23 cellular contexts compared by ENCODE assay signal in the genomic region with DNA sequence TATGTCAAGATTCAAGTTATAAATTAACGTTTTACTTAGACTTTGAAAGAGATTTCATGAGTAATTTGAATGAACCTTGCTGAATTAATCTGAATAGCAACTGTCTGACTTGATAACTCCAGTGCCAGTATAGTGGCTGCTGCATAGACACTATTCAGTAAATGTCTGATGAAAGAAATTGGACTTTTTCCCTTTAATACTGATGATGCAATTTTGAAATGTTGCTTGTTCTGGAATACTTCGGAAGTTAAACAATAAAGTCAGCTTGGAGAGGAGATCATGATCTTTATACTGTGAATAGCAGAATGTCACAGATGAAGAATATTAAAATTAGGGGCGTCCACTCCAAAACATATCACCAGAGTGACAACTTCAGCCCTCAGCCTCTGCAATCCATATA. TPM values are rescaled to one million over a fixed set of nuclear protein-coding genes. Genes with fewer than 3 reads are reported as not detected.
A peak's percentile ranks its signal among the peaks of the same experiment; 100 is the strongest.
DNase-seq lines count a peak whose midpoint lies in the region; ATAC-seq, FAIRE-seq and TF ChIP-seq lines count a peak whose summit lies in the region.
"Had no signal": no experiment of that assay in that cellular context is flagged by ENCODE, and none has a peak within 500 bp of the region (broad histone marks: within the 10 kb centered on the region; RNA-seq: fewer than 3 reads in every experiment).

No MANE protein-coding gene starts in this region.

- H3K9me3 ChIP-seq in adipocyte (ENCODE audit: control insufficient read depth, low read length) (no peaks in the 10 kb centered on the region), right lobe of liver (no peaks in the 10 kb centered on the region), left lung (peaks cover 0 to under 1% of the 10 kb centered on the region in 2 donors)
- H3K9me3 ChIP-seq: BE2C, Caco-2 had no signal

- intact Hi-C loops in right lobe of liver (cut with DNase I) (no loop called here), left lung (cut with DNase I) (no loop called here)

- H3K36me3 ChIP-seq in adipocyte (ENCODE audit: control insufficient read depth, insufficient read depth, low read length, severe bottlenecking) (peaks cover 29% of the 10 kb centered on the region), right lobe of liver (peaks cover 0 to 40% (median 2%) of the 10 kb centered on the region in 4 donors), left lung (peaks cover 0 to 44% of the 10 kb centered on the region in 2 donors)

- ATAC-seq in right lobe of liver = peak; percentile 53 to 81 (median 66)
- no peak for ATAC-seq in left lung
- ATAC-seq: GM23338, HCT116 had no signal

- H3K4me1 ChIP-seq in adipocyte (ENCODE audit: control insufficient read depth, insufficient read depth, low read length) = peaks cover 23% of the 10 kb centered on the region
- peaks cover 0 to 11% (median 0%) of the 10 kb centered on the region in 4 donors for H3K4me1 ChIP-seq in right lobe of liver
- peaks cover 0 to 16% of the 10 kb centered on the region in 2 donors for H3K4me1 ChIP-seq in left lung
- H3K4me1 ChIP-seq: BE2C had no signal

- DNase-seq in AG10803 (ENCODE audit: low read depth) (peak; percentile 18), adipocyte (ENCODE audit: low read depth) (peak; percentile 19), fibroblast of peridontal ligament (ENCODE audit: extremely low read depth) (peak; percentile 11), right lobe of liver (no peak), D721Med (ENCODE audit: insufficient read length, low spot score) (no peak), left lung (no peak)
- DNase-seq: BE2C; C1 segment of cervical spinal cord; Caco-2; CD4-positive, alpha-beta T cell; DMS153; DMS79; GDM1; HFFc6 had no signal

- TF ChIP-seq POLR2A in right lobe of liver (IDR thresholded peaks at IDR 0.05) = no peak

- no peak overlapping the region for H3K9ac ChIP-seq in adipocyte (ENCODE audit: low read length)

- 24% methylated on average over 3 of the region's 3 CpGs for WGBS in right lobe of liver (ENCODE audit: insufficient coverage, low coverage, low lambda C conversion rate, missing lambda C conversion rate)

- TF ChIP-seq CTCF in AG10803 (conservative IDR thresholded peaks at IDR 0.05; ENCODE audit: low read length) = no peak
- TF ChIP-seq CTCF in right lobe of liver (IDR thresholded peaks at IDR 0.05) = no peak
- no peak for TF ChIP-seq CTCF in D721Med (IDR thresholded peaks at IDR 0.05; ENCODE audit: insufficient read depth, missing control alignments)
- TF ChIP-seq CTCF in left lung (IDR thresholded peaks at IDR 0.05) = no peak

- H3K4me3 ChIP-seq in AG10803 (ENCODE audit: low read length) (no peak overlapping the region), adipocyte (ENCODE audit: low read length) (no peak overlapping the region), right lobe of liver (no peak overlapping the region), left lung (no peak overlapping the region)
- H3K4me3 ChIP-seq: GM23338 had no signal

- no peaks in the 10 kb centered on the region for H3K27me3 ChIP-seq in adipocyte (replicated peaks; ENCODE audit: control insufficient read depth, insufficient read depth, low read length)
- no peaks in the 10 kb centered on the region for H3K27me3 ChIP-seq in right lobe of liver
- peaks cover 0 to 7% of the 10 kb centered on the region in 2 donors for H3K27me3 ChIP-seq in left lung
- H3K27me3 ChIP-seq: BE2C had no signal

- no peak overlapping the region for H3K27ac ChIP-seq in right lobe of liver
- no peak overlapping the region for H3K27ac ChIP-seq in left lung
- H3K27ac ChIP-seq: HL-60 had no signal

- FAIRE-seq in D721Med (lab: Jason Lieb, UNC) = no peak
- FAIRE-seq: GM12892, GM18507, H54 had no signal

RNA-seq across cellular contexts. Expression of a gene that starts 3.6 kb away (rescaled TPM):
- total RNA-seq in right lobe of liver = 1 to 10 TPM; 1.1 to 2.0 (median 1.3) TPM
- total RNA-seq in left lung = 1 to 10 TPM; 3.8 to 4.6 TPM

RNA-seq across cellular contexts. Expression of a gene that starts 10.8 kb away (rescaled TPM):
- total RNA-seq in right lobe of liver (1 to 10 TPM; 2.7 to 8.1 (median 5.3) TPM), left lung (1 to 10 TPM; 9.6 to 9.9 TPM)

RNA-seq across cellular contexts. Expression of a gene that starts 18.6 kb away (rescaled TPM):
- total RNA-seq in right lobe of liver (1 to 10 TPM in 1 of 6 experiments, under 1 TPM in 5; 0.15 to 1.0 (median 0.36) TPM), left lung (1 to 10 TPM; 1.0 to 1.5 TPM)
- total RNA-seq: A172; Caco-2; CD4-positive, alpha-beta T cell; Daoy; HFFc6; HT1080 had no signal

RNA-seq across cellular contexts. Expression of a gene that starts 25.7 kb away (rescaled TPM):
- total RNA-seq in right lobe of liver = 1 to 10 TPM; 1.1 to 2.6 (median 2.3) TPM
- total RNA-seq in left lung = 1 to 10 TPM; 4.9 to 5.4 TPM

RNA-seq across cellular contexts. Expression of a gene that starts 52.7 kb away (rescaled TPM):
- 1 to 10 TPM; 2.0 to 3.9 (median 3.3) TPM for total RNA-seq in right lobe of liver
- total RNA-seq in left lung = 10 to 100 TPM; 10.6 to 12.3 TPM

Comparison
In these comparisons a context has a peak if more than half of its experiments do, and no peak if none do; other contexts are left out.
1. DNase-seq: peak in AG10803 (single experiment), adipocyte (single experiment) and fibroblast of peridontal ligament (single experiment); none in right lobe of liver (0 of 3), D721Med (single experiment) and left lung (0 of 2).